ENCODE assay signal across 16 cellular contexts in genomic region chr1:230396966-230397365, GRCh38. TPM values are rescaled to one million over a fixed set of nuclear protein-coding genes. Genes with fewer than 3 reads are reported as not detected.
DNase-seq lines count a peak whose midpoint lies in the region; ATAC-seq and TF ChIP-seq lines count a peak whose summit lies in the region.
"Had no signal": no experiment of that assay in that cellular context is flagged by ENCODE, and none has a peak within 500 bp of the region (broad histone marks: within the 10 kb centered on the region; RNA-seq: fewer than 3 reads in every experiment).

No MANE protein-coding gene starts in this region.

- H3K4me2 ChIP-seq in GM23338 (no peak overlapping the region), neuronal stem cell (ENCODE audit: insufficient read depth, low read length, poor library complexity, severe bottlenecking) (no peak overlapping the region)

- no peak overlapping the region for H4K91ac ChIP-seq in neuronal stem cell (ENCODE audit: low read depth, low read length, poor library complexity)

- H3K36me3 Mint-ChIP-seq in GM23338 (ENCODE audit: low read depth) (peaks cover 3% of the 10 kb centered on the region; the same call in 1 of the 3 replicates), endodermal cell (ENCODE audit: low read depth) (no peaks in the 10 kb centered on the region)
- H3K36me3 Mint-ChIP-seq in natural killer cell treated with Interleukin-12 subunit alpha and Interleukin-12 subunit beta and Interleukin-15 and Interleukin-18, amount 100 ng/mL, for 72 hours = no peaks in the 10 kb centered on the region
- H3K36me3 Mint-ChIP-seq: CD4-positive, alpha-beta memory T cell had no signal

- WGBS in endodermal cell (ENCODE audit: insufficient coverage in 1 of 2, insufficient read length in 1 of 2), 2 experiments = 83 to 95% methylated on average over 3 to 10 of the region's 10 CpGs
- WGBS in neuronal stem cell (ENCODE audit: extremely low coverage in 2 of 2, insufficient read length in 2 of 2, insufficient replicate concordance in 1 of 2), 2 donors = no CpG with 5 or more reads among the region's 10 CpGs

- H2BK5ac ChIP-seq in neuronal stem cell (ENCODE audit: low read length) = no peak overlapping the region

- no peaks in the 10 kb centered on the region for H3K27me3 ChIP-seq in GM23338 (ENCODE audit: insufficient read depth)
- no peaks in the 10 kb centered on the region for H3K27me3 ChIP-seq in endodermal cell (ENCODE audit: control insufficient read depth, insufficient read depth, low read length, poor library complexity, severe bottlenecking)
- no peaks in the 10 kb centered on the region for H3K27me3 ChIP-seq in neuronal stem cell (ENCODE audit: control insufficient read depth in 3 of 3, insufficient read depth in 3 of 3, low read depth in 1 of 3, low read length in 3 of 3)

- H3K14ac ChIP-seq in neuronal stem cell (ENCODE audit: low read length) = no peak overlapping the region

- H3K9me2 ChIP-seq in GM23338 (ENCODE audit: insufficient read depth) = no peaks in the 10 kb centered on the region

- peaks cover 57% of the 10 kb centered on the region for H3K79me2 ChIP-seq in GM23338 (replicated peaks; ENCODE audit: insufficient read depth)

- ATAC-seq in GM23338 (no peak), GM21576 (IDR thresholded peaks at IDR 0.05; ENCODE audit: unreplicated experiment) (no peak)
- no peak for ATAC-seq in natural killer cell treated with Interleukin-12 subunit alpha and Interleukin-12 subunit beta and Interleukin-15 and Interleukin-18, amount 100 ng/mL, for 72 hours
- ATAC-seq: HCT116 had no signal

- H3K9ac ChIP-seq in endodermal cell (ENCODE audit: extremely low read depth, low read length, poor library complexity, severe bottlenecking) = no peak overlapping the region
- H3K9ac ChIP-seq in neuronal stem cell (ENCODE audit: low read depth, low read length, poor library complexity) = no peak overlapping the region

- no peak overlapping the region for H3K23ac ChIP-seq in neuronal stem cell (ENCODE audit: low read depth, low read length, poor library complexity)

- H3K4me3 ChIP-seq in GM23338 (no peak overlapping the region), endodermal cell (ENCODE audit: low read length) (no peak overlapping the region), neuronal stem cell (ENCODE audit: low read length in 2 of 2) (no peak overlapping the region)

- H3K27ac ChIP-seq in GM23338 (ENCODE audit: low read depth) (no peak overlapping the region), endodermal cell (ENCODE audit: low read depth, low read length) (no peak overlapping the region), neuronal stem cell (replicated peaks; ENCODE audit: low read length) (no peak overlapping the region), RWPE1 (no peak overlapping the region)

- H3K4me3 Mint-ChIP-seq in GM23338 (no peak overlapping the region), endodermal cell (no peak overlapping the region)
- no peak overlapping the region for H3K4me3 Mint-ChIP-seq in natural killer cell treated with Interleukin-12 subunit alpha and Interleukin-12 subunit beta and Interleukin-15 and Interleukin-18, amount 100 ng/mL, for 72 hours
- H3K4me3 Mint-ChIP-seq: B cell, H9 had no signal

- H3K4me1 Mint-ChIP-seq in GM23338 (peaks cover 56% of the 10 kb centered on the region), endodermal cell (peaks cover 14% of the 10 kb centered on the region)
- H3K4me1 Mint-ChIP-seq in natural killer cell treated with Interleukin-12 subunit alpha and Interleukin-12 subunit beta and Interleukin-15 and Interleukin-18, amount 100 ng/mL, for 72 hours (ENCODE audit: low read depth in 2 of 2) = no peaks in the 10 kb centered on the region
- H3K4me1 Mint-ChIP-seq: B cell; CD4-positive, alpha-beta memory T cell had no signal

- H3K4me1 ChIP-seq in GM23338 (ENCODE audit: insufficient read depth) (peaks cover 32% of the 10 kb centered on the region), endodermal cell (ENCODE audit: control insufficient read depth, insufficient read depth, low read length) (no peaks in the 10 kb centered on the region), neuronal stem cell (ENCODE audit: control insufficient read depth in 2 of 2, insufficient read depth in 1 of 2, low read depth in 1 of 2, low read length in 2 of 2) (peaks cover 0 to 3% of the 10 kb centered on the region in 2 donors)

- peaks cover 2% of the 10 kb centered on the region for H3K79me1 ChIP-seq in neuronal stem cell (ENCODE audit: low read depth, low read length)

- H3K4ac ChIP-seq in neuronal stem cell (ENCODE audit: low read length) = no peak overlapping the region

- H3K36me3 ChIP-seq in GM23338 (ENCODE audit: insufficient read depth) = no peaks in the 10 kb centered on the region; the same call in 1 of the 2 replicates
- H3K36me3 ChIP-seq in endodermal cell (ENCODE audit: control insufficient read depth, insufficient read depth, low read length) = no peaks in the 10 kb centered on the region
- peaks cover 0 to 18% of the 10 kb centered on the region in 2 donors for H3K36me3 ChIP-seq in neuronal stem cell (replicated peaks in 1 of 2; ENCODE audit: control insufficient read depth in 2 of 2, insufficient read depth in 2 of 2, low read length in 2 of 2)

- H2AFZ ChIP-seq in GM23338 = no peak overlapping the region
- no peak overlapping the region for H2AFZ ChIP-seq in neuronal stem cell (ENCODE audit: low read length)

- H3K9me3 ChIP-seq in endodermal cell (ENCODE audit: control insufficient read depth, low read length) (no peaks in the 10 kb centered on the region), neuronal stem cell (replicated peaks in 1 of 2; ENCODE audit: control insufficient read depth in 2 of 2, insufficient read depth in 1 of 2, low read depth in 1 of 2, low read length in 2 of 2) (peaks cover 3 to 4% of the 10 kb centered on the region in 2 donors)

- no peak overlapping the region for H4K8ac ChIP-seq in neuronal stem cell (ENCODE audit: low read depth, low read length)

- H3K27me3 Mint-ChIP-seq in GM23338 (ENCODE audit: insufficient read depth, low read depth, poor library complexity) (peaks cover 17% of the 10 kb centered on the region), endodermal cell (ENCODE audit: insufficient read depth) (no peaks in the 10 kb centered on the region)
- H3K27me3 Mint-ChIP-seq in natural killer cell treated with Interleukin-12 subunit alpha and Interleukin-12 subunit beta and Interleukin-15 and Interleukin-18, amount 100 ng/mL, for 72 hours = peaks cover 12 to 14% of the 10 kb centered on the region in 2 donors

- H3K9me3 Mint-ChIP-seq in GM23338 = no peaks in the 10 kb centered on the region
- no peaks in the 10 kb centered on the region for H3K9me3 Mint-ChIP-seq in endodermal cell
- H3K9me3 Mint-ChIP-seq in natural killer cell treated with Interleukin-12 subunit alpha and Interleukin-12 subunit beta and Interleukin-15 and Interleukin-18, amount 100 ng/mL, for 72 hours = no peaks in the 10 kb centered on the region
- H3K9me3 Mint-ChIP-seq: H9 had no signal

- no peak overlapping the region for H2BK15ac ChIP-seq in neuronal stem cell (ENCODE audit: low read length)

- no peak overlapping the region for H2BK120ac ChIP-seq in neuronal stem cell (ENCODE audit: low read depth, low read length)

- H2BK12ac ChIP-seq in neuronal stem cell (ENCODE audit: low read length) = no peak overlapping the region

- no peak for DNase-seq in GM23338 (ENCODE audit: low spot score)
- peak; percentile 24 for DNase-seq in endodermal cell
- no peak for DNase-seq in neuronal stem cell (ENCODE audit: low spot score)
- DNase-seq in RWPE1 (ENCODE audit: low spot score) = no peak
- no peak for DNase-seq in natural killer cell treated with Interleukin-12 subunit alpha and Interleukin-12 subunit beta and Interleukin-15 and Interleukin-18, amount 100 ng/mL, for 72 hours (ENCODE audit: low spot score)
- DNase-seq: C1 segment of cervical spinal cord; Calu3; CD4-positive, alpha-beta memory T cell; COR-L47; DMS53; DMS79 treated with DMSO at 0.1 percent for 48 hours; GF-D8; H9 had no signal

- peaks cover 8% of the 10 kb centered on the region for H4K20me1 ChIP-seq in GM23338 (replicated peaks; ENCODE audit: insufficient read depth)

- POLR2A ChIA-PET in RWPE1 (lab: Yijun Ruan, JAX; ENCODE audit: low non-redundant PET) = no interaction called here

- H3K27ac Mint-ChIP-seq in GM23338 (0 out of 2 replicates have a peak overlapping the region, but pooled peaks have one; percentile 34), endodermal cell (no peak overlapping the region)
- no peak overlapping the region for H3K27ac Mint-ChIP-seq in natural killer cell treated with Interleukin-12 subunit alpha and Interleukin-12 subunit beta and Interleukin-15 and Interleukin-18, amount 100 ng/mL, for 72 hours
- H3K27ac Mint-ChIP-seq: B cell had no signal

- H3K18ac ChIP-seq in neuronal stem cell (ENCODE audit: low read length) = peak overlapping the region; percentile 69

- no peak for TF ChIP-seq CTCF in GM23338 (conservative IDR thresholded peaks at IDR 0.05; ENCODE audit: low read depth in 2 of 2)
- no peak for TF ChIP-seq CTCF in endodermal cell (conservative IDR thresholded peaks at IDR 0.05)
- TF ChIP-seq CTCF in RWPE1 (conservative IDR thresholded peaks at IDR 0.05; ENCODE audit: low read depth) = no peak

- H2AK5ac ChIP-seq in neuronal stem cell (ENCODE audit: low read depth, low read length) = peak overlapping the region; percentile 69

- CTCF ChIA-PET in RWPE1 (lab: Yijun Ruan, JAX) = interaction anchor here (0.5 kb wide), 1 partner anchor 31 kb away, joined by 3 read pairs; no protein-coding TSS in a partner anchor

- H3F3A ChIP-seq in GM23338 (replicated peaks; ENCODE audit: low read depth) = 0 out of 2 replicates have a peak, but pooled peaks cover 6% of the 10 kb centered on the region

TF ChIP-seq in GM23338, 12 proteins besides CTCF, POLR2A, EP300 and RAD21 (continues in another document):
- TF ChIP-seq POLR2AphosphoS5 (IDR thresholded peaks at IDR 0.05; ENCODE audit: low read depth) = no peak
- no peak for TF ChIP-seq NANOG (IDR thresholded peaks at IDR 0.05; ENCODE audit: borderline replicate concordance)
- no peak for TF ChIP-seq CREB1 (CRISPR knock-in tag; IDR thresholded peaks at IDR 0.05; ENCODE audit: low read depth)

RNA-seq across cellular contexts. Expression of gene PGBD5, which starts 29.2 kb away (rescaled TPM):
- 16.6 and 17.0 TPM in 2 replicates for total RNA-seq in GM23338 (2014; rRNA removed; shearing (Covaris generic))
- 3.4 and 3.9 TPM in 2 replicates for polyA plus RNA-seq in GM23338 (2016; fragmentation: Nextera tagmentation; extraction: Ambion mirVana)
- 1 to 10 TPM; 1.3 to 4.6 TPM for total RNA-seq in endodermal cell
- 5.8 TPM for polyA plus RNA-seq in endodermal cell (2013, experiment 1 of 2)
- 4.1 TPM for polyA plus RNA-seq in endodermal cell (2013, experiment 2 of 2)
- 3.3 TPM for polyA plus RNA-seq in neuronal stem cell (2013, experiment 1 of 2)
- 3.0 TPM for polyA plus RNA-seq in neuronal stem cell (2013, experiment 2 of 2)
- under 1 TPM in 1 of 2 donors, not detected in 1; 0.03 TPM for total RNA-seq in natural killer cell treated with Interleukin-12 subunit alpha and Interleukin-12 subunit beta and Interleukin-15 and Interleukin-18, amount 100 ng/mL, for 72 hours
- total RNA-seq: B cell; CD4-positive, alpha-beta memory T cell had no signal
- polyA plus RNA-seq: CD4-positive, alpha-beta memory T cell had no signal
